In genomic region chrX:107199491-107199890, GRCh38 we compare ENCODE assay signal across 15 cellular contexts. TPM values are rescaled to one million over a fixed set of nuclear protein-coding genes. Genes with fewer than 3 reads are reported as not detected.
DNase-seq lines count a peak whose midpoint lies in the region; ATAC-seq, FAIRE-seq and TF ChIP-seq lines count a peak whose summit lies in the region.
"Had no signal": no experiment of that assay in that cellular context is flagged by ENCODE, and none has a peak within 500 bp of the region (broad histone marks: within the 10 kb centered on the region; RNA-seq: fewer than 3 reads in every experiment).

No MANE protein-coding gene starts in this region.

- DNase-seq in HCT116 (ENCODE audit: low read depth, low spot score) (no peak), RCC 7860 (ENCODE audit: low spot score) (peak; percentile 29), foreskin melanocyte (peak; percentile 10), ascending aorta (ENCODE audit: low spot score in 2 of 2) (no peak), NCI-H1436 treated with DMSO at 0.1 percent for 48 hours (lab: John Stamatoyannopoulos, UW) (no peak)
- no peak for DNase-seq in stimulated activated effector memory CD8-positive, alpha-beta T cell treated with anti-CD3 and anti-CD28 coated beads, Interleukin-12 subunit alpha, Interleukin-12 subunit beta, amount 100 ng/mL, for 72 hours (ENCODE audit: low spot score in 2 of 2)
- DNase-seq: AML-193; Caco-2; CD8-positive, alpha-beta memory T cell; GM23248; IMR-90 had no signal

- no peaks in the 10 kb centered on the region for H3K9me3 ChIP-seq in HCT116 (ENCODE audit: control insufficient read depth in 1 of 2, insufficient read depth in 1 of 2, low read depth in 1 of 2, low read length in 2 of 2)
- no peaks in the 10 kb centered on the region for H3K9me3 ChIP-seq in ascending aorta
- H3K9me3 ChIP-seq: Caco-2 had no signal

- H3K36me3 Mint-ChIP-seq in stimulated activated effector memory CD8-positive, alpha-beta T cell treated with anti-CD3 and anti-CD28 coated beads, Interleukin-12 subunit alpha, Interleukin-12 subunit beta, amount 100 ng/mL, for 72 hours, result no peaks in the 10 kb centered on the region
- H3K36me3 Mint-ChIP-seq: CD8-positive, alpha-beta memory T cell had no signal

- FAIRE-seq in RCC 7860 (lab: Jason Lieb, UNC), result peak; percentile 53
- FAIRE-seq: H54 had no signal

- H3K4me1 ChIP-seq in HCT116 (ENCODE audit: control insufficient read depth in 1 of 2, insufficient read depth in 2 of 2, low read length in 2 of 2), result peaks cover 0 to 14% of the 10 kb centered on the region in 2 experiments; a peak in 2 of 4 replicates
- no peaks in the 10 kb centered on the region for H3K4me1 ChIP-seq in ascending aorta
- H3K4me1 ChIP-seq: BLaER1, Caco-2 had no signal

- H3K36me3 ChIP-seq in HCT116 (ENCODE audit: control insufficient read depth in 1 of 2, insufficient read depth in 2 of 2, low read length in 2 of 2), result no peaks in the 10 kb centered on the region
- H3K36me3 ChIP-seq in ascending aorta, result no peaks in the 10 kb centered on the region
- H3K36me3 ChIP-seq: BLaER1 had no signal

- RAD21 ChIA-PET in HCT116 (lab: Charles Lee; ENCODE audit: low non-redundant PET in 1 of 2, low total read pairs in 2 of 2, uncharacterized antibody in 2 of 2, unreplicated experiment in 2 of 2), result no interaction called here

- H3K79me2 ChIP-seq in HCT116 (ENCODE audit: insufficient read depth, low read length), result peaks cover 6% of the 10 kb centered on the region; the same call in 1 of the 2 replicates

- TF ChIP-seq CTCF in HCT116 (IDR thresholded peaks at IDR 0.05 in 2 of 3, conservative IDR thresholded peaks at IDR 0.05 in 1 of 3; ENCODE audit: borderline replicate concordance in 1 of 3, insufficient read depth in 1 of 3, low read depth in 2 of 3, low read length in 2 of 3), result no peak
- no peak for TF ChIP-seq CTCF in ascending aorta (IDR thresholded peaks at IDR 0.05)

- CTCF ChIA-PET in HCT116 (lab: Charles Lee), result no interaction called here

- H3K4me2 ChIP-seq in HCT116 (ENCODE audit: low read length), result peak overlapping the region; percentile 5; the same call in 1 of the 2 replicates
- H3K4me2 ChIP-seq: BLaER1 had no signal

- ATAC-seq in HCT116, result no peak
- no peak for ATAC-seq in stimulated activated effector memory CD8-positive, alpha-beta T cell treated with anti-CD3 and anti-CD28 coated beads, Interleukin-12 subunit alpha, Interleukin-12 subunit beta, amount 100 ng/mL, for 72 hours

- H3K27ac Mint-ChIP-seq in stimulated activated effector memory CD8-positive, alpha-beta T cell treated with anti-CD3 and anti-CD28 coated beads, Interleukin-12 subunit alpha, Interleukin-12 subunit beta, amount 100 ng/mL, for 72 hours, result no peak overlapping the region

- H3K9me3 Mint-ChIP-seq in stimulated activated effector memory CD8-positive, alpha-beta T cell treated with anti-CD3 and anti-CD28 coated beads, Interleukin-12 subunit alpha, Interleukin-12 subunit beta, amount 100 ng/mL, for 72 hours, result no peaks in the 10 kb centered on the region
- H3K9me3 Mint-ChIP-seq: CD8-positive, alpha-beta memory T cell had no signal

- H3K9ac ChIP-seq in HCT116 (ENCODE audit: low read length), result no peak overlapping the region
- H3K9ac ChIP-seq: BLaER1, GM23248 had no signal

- H3K9me2 ChIP-seq in HCT116 (ENCODE audit: insufficient read depth), result no peaks in the 10 kb centered on the region

- intact Hi-C loops in HCT116 (cut with micrococcal nuclease) (no loop called here), ascending aorta (cut with DNase I) (no loop called here)

- no peak for TF ChIP-seq RAD21 in HCT116 (IDR thresholded peaks at IDR 0.05; ENCODE audit: low read depth)

- H3K4me1 Mint-ChIP-seq in stimulated activated effector memory CD8-positive, alpha-beta T cell treated with anti-CD3 and anti-CD28 coated beads, Interleukin-12 subunit alpha, Interleukin-12 subunit beta, amount 100 ng/mL, for 72 hours, result no peaks in the 10 kb centered on the region
- H3K4me1 Mint-ChIP-seq: CD8-positive, alpha-beta memory T cell had no signal

- no peak overlapping the region for H3K4me3 Mint-ChIP-seq in stimulated activated effector memory CD8-positive, alpha-beta T cell treated with anti-CD3 and anti-CD28 coated beads, Interleukin-12 subunit alpha, Interleukin-12 subunit beta, amount 100 ng/mL, for 72 hours
- H3K4me3 Mint-ChIP-seq: CD8-positive, alpha-beta memory T cell had no signal

- no peak overlapping the region for H2AFZ ChIP-seq in HCT116 (ENCODE audit: low read depth, low read length, poor library complexity, severe bottlenecking)
- H2AFZ ChIP-seq: GM23248 had no signal

- BruUV-seq in HCT116 (replicated peaks; lab: Mats Ljungman, UMichigan), result no TSS peak

- POLR2A ChIA-PET in HCT116 (lab: Charles Lee), result no interaction called here

- H3K4me3 ChIP-seq in HCT116 (replicated peaks in 1 of 2; ENCODE audit: low read depth in 1 of 2, low read length in 2 of 2), result no peak overlapping the region
- H3K4me3 ChIP-seq in ascending aorta, result no peak overlapping the region
- H3K4me3 ChIP-seq: BLaER1, GM23248 had no signal

- no peaks in the 10 kb centered on the region for H4K20me1 ChIP-seq in HCT116 (ENCODE audit: insufficient read depth)
- H4K20me1 ChIP-seq: BLaER1 had no signal

- no peak overlapping the region for H3K27ac ChIP-seq in HCT116 (ENCODE audit: low read depth, low read length)
- H3K27ac ChIP-seq in ascending aorta, result no peak overlapping the region
- H3K27ac ChIP-seq: BLaER1, GM23248 had no signal

- no peaks in the 10 kb centered on the region for H3K27me3 ChIP-seq in HCT116 (ENCODE audit: insufficient read depth, low read length)
- H3K27me3 ChIP-seq in ascending aorta, result no peaks in the 10 kb centered on the region

- TF ChIP-seq POLR2A in HCT116 (IDR thresholded peaks at IDR 0.05; ENCODE audit: borderline replicate concordance, extremely low read depth, insufficient read depth, insufficient read length), result no peak

TF ChIP-seq in HCT116, 20 proteins besides CTCF, POLR2A, EP300 and RAD21 (continues in another document):
- no peak for TF ChIP-seq YY1 (IDR thresholded peaks at IDR 0.05; ENCODE audit: extremely low read depth, insufficient replicate concordance, low read depth, low read length)
- no peak for TF ChIP-seq MAX (IDR thresholded peaks at IDR 0.05)
- TF ChIP-seq EZH2phosphoT487 (IDR thresholded peaks at IDR 0.05; ENCODE audit: borderline replicate concordance), result no peak
- TF ChIP-seq EGR1 (IDR thresholded peaks at IDR 0.05; ENCODE audit: low read depth), result no peak
- no peak for TF ChIP-seq TCF7L2 (IDR thresholded peaks at IDR 0.05; ENCODE audit: borderline replicate concordance, extremely low read depth, insufficient read depth, insufficient read length)
- TF ChIP-seq CBX3 (IDR thresholded peaks at IDR 0.05; ENCODE audit: low read depth), result no peak
- no peak for TF ChIP-seq ELF1 (IDR thresholded peaks at IDR 0.05; ENCODE audit: borderline replicate concordance, low read depth)
- no peak for TF ChIP-seq SRF (IDR thresholded peaks at IDR 0.05; ENCODE audit: low read depth)
- TF ChIP-seq ZFX (IDR thresholded peaks at IDR 0.05), result no peak
- no peak for TF ChIP-seq REST (IDR thresholded peaks at IDR 0.05; ENCODE audit: low read depth)
- no peak for TF ChIP-seq POLR2AphosphoS5 (IDR thresholded peaks at IDR 0.05; ENCODE audit: low read depth, low read length)
- no peak for TF ChIP-seq SP1 (IDR thresholded peaks at IDR 0.05; ENCODE audit: low read depth)
- no peak for TF ChIP-seq ZBTB33 (IDR thresholded peaks at IDR 0.05; ENCODE audit: extremely low read depth, insufficient replicate concordance, low read length)

RNA-seq across cellular contexts. Expression of gene NUP62CL, which starts 6.7 kb away (rescaled TPM):
- 21.1 TPM for total RNA-seq in HCT116 (2021; ENCODE audit: unreplicated experiment)
- 14.6 and 20.8 TPM in 2 replicates for polyA plus RNA-seq in HCT116 (2012)
- not detected for total RNA-seq in ascending aorta
- total RNA-seq: GM23248, IMR-90 had no signal
- polyA plus RNA-seq: GM23248, IMR-90 had no signal

RNA-seq across cellular contexts. Expression of gene DNAAF6, which starts 6.9 kb away (rescaled TPM):
- total RNA-seq in HCT116 (2021; ENCODE audit: unreplicated experiment) (not detected), ascending aorta (not detected)
- not detected in 2 replicates for polyA plus RNA-seq in HCT116 (2012)
- total RNA-seq: A673; Caco-2; CD8-positive, alpha-beta memory T cell; Daoy; GM23248; IMR-90 had no signal
- polyA plus RNA-seq: CD8-positive, alpha-beta memory T cell; GM23248; IMR-90 had no signal

Comparison
In these comparisons a context has a peak if more than half of its experiments do, and no peak if none do; other contexts are left out.
1. DNase-seq: peak in RCC 7860 (single experiment) and foreskin melanocyte (single experiment); none in HCT116 (single experiment), stimulated activated effector memory CD8-positive, alpha-beta T cell treated with anti-CD3 and anti-CD28 coated beads, Interleukin-12 subunit alpha, Interleukin-12 subunit beta, amount 100 ng/mL, for 72 hours (0 of 2), ascending aorta (0 of 2) and NCI-H1436 treated with DMSO at 0.1 percent for 48 hours (single experiment).
2. RNA of gene NUP62CL, which starts 6.7 kb away (total RNA-seq): 21.1 TPM in HCT116 (single experiment); not detected in ascending aorta (single experiment); every median in the first group is over 10 times any median in the second.